In the genomic region with DNA sequence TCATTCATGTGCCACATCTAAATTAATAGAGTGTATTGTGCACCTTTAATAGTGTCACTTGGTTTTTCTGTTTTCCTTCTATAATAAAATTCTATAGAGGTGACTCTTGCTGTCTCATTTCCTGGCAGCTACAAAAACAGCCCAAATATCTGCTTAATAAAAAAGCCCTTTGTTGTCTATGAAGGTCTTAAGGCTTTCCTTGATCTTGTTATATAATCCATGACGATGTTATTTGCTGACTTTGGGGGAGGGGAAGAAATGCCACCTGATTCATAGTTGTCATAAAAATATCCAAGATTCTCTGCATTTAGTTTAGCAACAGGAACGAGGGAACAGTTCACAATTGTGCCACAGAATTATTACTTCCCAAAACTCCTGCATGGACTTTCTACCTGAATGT, we compare ENCODE assay signal across 1 cellular context.
TF ChIP-seq lines count a peak whose summit lies in the region.

No MANE protein-coding gene starts in this region.

TF ChIP-seq in H1, 55 proteins besides CTCF, POLR2A, EP300 and RAD21:
- TF ChIP-seq CHD1 (IDR thresholded peaks at IDR 0.05; ENCODE audit: low read depth, low read length), result no peak
- no peak for TF ChIP-seq EGR1 (IDR thresholded peaks at IDR 0.05; ENCODE audit: borderline replicate concordance, low read depth, low read length)
- TF ChIP-seq CTBP2 (IDR thresholded peaks at IDR 0.05; ENCODE audit: borderline replicate concordance, insufficient read depth, insufficient read length, low read length), result no peak
- TF ChIP-seq E2F6 (IDR thresholded peaks at IDR 0.05), result no peak
- no peak for TF ChIP-seq KDM1A (IDR thresholded peaks at IDR 0.05; ENCODE audit: borderline replicate concordance, low read length)
- TF ChIP-seq RXRA (IDR thresholded peaks at IDR 0.05; ENCODE audit: insufficient read depth, low read depth, low read length), result no peak
- no peak for TF ChIP-seq CBX5 (IDR thresholded peaks at IDR 0.05; ENCODE audit: low read depth, low read length)
